Comparison of ENCODE assay signal across 13 cellular contexts in the genomic region with DNA sequence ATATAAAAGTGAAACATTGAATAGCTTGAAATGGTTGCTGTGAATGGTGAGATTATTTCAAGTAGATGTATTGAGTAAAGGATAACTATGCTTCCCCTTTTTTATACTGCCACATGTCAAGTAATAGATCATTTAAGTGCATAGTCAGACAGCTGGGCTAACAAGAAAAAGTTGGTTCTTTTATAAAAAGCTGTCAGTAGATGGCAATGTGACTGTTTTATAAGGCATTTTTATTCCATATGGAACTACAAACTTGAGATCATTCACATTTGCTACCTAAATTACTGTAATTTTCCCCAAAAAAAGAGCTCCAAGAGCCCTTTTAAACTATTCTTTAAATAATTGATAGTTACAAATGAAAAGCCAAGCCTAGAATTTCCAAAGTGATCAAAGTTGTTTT.
DNase-seq lines count a peak whose midpoint lies in the region; ATAC-seq and TF ChIP-seq lines count a peak whose summit lies in the region.
"Had no signal": no experiment of that assay in that cellular context is flagged by ENCODE, and none has a peak within 500 bp of the region (broad histone marks: within the 10 kb centered on the region; RNA-seq: fewer than 3 reads in every experiment).

No MANE protein-coding gene starts in this region.

- H3K4me1 Mint-ChIP-seq in activated T-cell treated with anti-CD3 and anti-CD28 coated beads, Interleukin-2, amount 50 U/mL, for 4 hours (ENCODE audit: low read depth): no peaks in the 10 kb centered on the region
- H3K4me1 Mint-ChIP-seq: activated naive CD4-positive, alpha-beta T cell treated with anti-CD3 and anti-CD28 coated beads, Interleukin-2, amount 50 U/mL, for 24 hours; IgD-negative memory B cell had no signal

- CTCF ChIA-PET in OCI-LY7 (lab: Charles Lee; ENCODE audit: unreplicated experiment): no interaction called here

- H3K36me3 Mint-ChIP-seq in activated T-cell treated with anti-CD3 and anti-CD28 coated beads, Interleukin-2, amount 50 U/mL, for 4 hours (ENCODE audit: insufficient read depth): no peaks in the 10 kb centered on the region
- H3K36me3 Mint-ChIP-seq: activated naive CD4-positive, alpha-beta T cell treated with anti-CD3 and anti-CD28 coated beads, Interleukin-2, amount 50 U/mL, for 24 hours; IgD-negative memory B cell had no signal

- H4K20me1 ChIP-seq in OCI-LY7 (ENCODE audit: insufficient read depth, low read length): no peaks in the 10 kb centered on the region

- no peaks in the 10 kb centered on the region for H3K4me1 ChIP-seq in BE2C
- no peaks in the 10 kb centered on the region for H3K4me1 ChIP-seq in OCI-LY7 (ENCODE audit: insufficient read depth, low read length, poor library complexity, severe bottlenecking)
- H3K4me1 ChIP-seq in prostate gland (replicated peaks): no peaks in the 10 kb centered on the region
- H3K4me1 ChIP-seq: Caco-2 had no signal

- intact Hi-C loops in OCI-LY7 (cut with micrococcal nuclease; ENCODE audit: unreplicated experiment) (no loop called here), prostate gland (cut with DNase I) (no loop called here)

- H3K9me3 Mint-ChIP-seq in activated T-cell treated with anti-CD3 and anti-CD28 coated beads, Interleukin-2, amount 50 U/mL, for 4 hours: no peaks in the 10 kb centered on the region
- H3K9me3 Mint-ChIP-seq: activated naive CD4-positive, alpha-beta T cell treated with anti-CD3 and anti-CD28 coated beads, Interleukin-2, amount 50 U/mL, for 24 hours; dendritic cell treated with granulocyte-macrophage colony-stimulating factor and Interleukin-4, amounts not matched to agents 40 ng/mL and 50 ng/mL, for 4 days; IgD-negative memory B cell had no signal

- TF ChIP-seq CTCF in BE2C (IDR thresholded peaks at IDR 0.05; ENCODE audit: low read depth, low read length) (peak; percentile 33), OCI-LY7 (conservative IDR thresholded peaks at IDR 0.05; ENCODE audit: low read length) (peak; percentile 63), prostate gland (IDR thresholded peaks at IDR 0.05) (no peak)

- no peak overlapping the region for H2AFZ ChIP-seq in OCI-LY7 (ENCODE audit: low read length)

- H3K36me3 ChIP-seq in BE2C (no peaks in the 10 kb centered on the region), OCI-LY7 (ENCODE audit: insufficient read depth, low read length) (no peaks in the 10 kb centered on the region), prostate gland (no peaks in the 10 kb centered on the region)

- no TSS peak for BruUV-seq in OCI-LY7 (replicated peaks; lab: Mats Ljungman, UMichigan)

- H3K27me3 ChIP-seq in BE2C (no peaks in the 10 kb centered on the region), prostate gland (replicated peaks; ENCODE audit: insufficient read depth) (no peaks in the 10 kb centered on the region)

- POLR2A ChIA-PET in OCI-LY7 (lab: Charles Lee): no interaction called here

- H3K4me3 Mint-ChIP-seq in activated T-cell treated with anti-CD3 and anti-CD28 coated beads, Interleukin-2, amount 50 U/mL, for 4 hours: no peak overlapping the region
- H3K4me3 Mint-ChIP-seq: activated naive CD4-positive, alpha-beta T cell treated with anti-CD3 and anti-CD28 coated beads, Interleukin-2, amount 50 U/mL, for 24 hours; dendritic cell treated with granulocyte-macrophage colony-stimulating factor and Interleukin-4, amounts not matched to agents 40 ng/mL and 50 ng/mL, for 4 days; IgD-negative memory B cell had no signal

- no peaks in the 10 kb centered on the region for H3K9me2 ChIP-seq in OCI-LY7 (ENCODE audit: insufficient read depth, low read length)

- H3K4me3 ChIP-seq in BE2C (ENCODE audit: low read depth, low read length) (no peak overlapping the region), OCI-LY7 (ENCODE audit: low read depth, low read length, poor library complexity, severe bottlenecking) (no peak overlapping the region), prostate gland (no peak overlapping the region)

- H3K27ac ChIP-seq in OCI-LY7 (ENCODE audit: low read depth, low read length, poor library complexity, severe bottlenecking) (no peak overlapping the region), prostate gland (no peak overlapping the region)

- no peaks in the 10 kb centered on the region for H3K27me3 Mint-ChIP-seq in activated T-cell treated with anti-CD3 and anti-CD28 coated beads, Interleukin-2, amount 50 U/mL, for 4 hours (ENCODE audit: low read depth)
- H3K27me3 Mint-ChIP-seq: activated naive CD4-positive, alpha-beta T cell treated with anti-CD3 and anti-CD28 coated beads, Interleukin-2, amount 50 U/mL, for 24 hours; dendritic cell treated with granulocyte-macrophage colony-stimulating factor and Interleukin-4, amounts not matched to agents 40 ng/mL and 50 ng/mL, for 4 days; IgD-negative memory B cell had no signal

- no peaks in the 10 kb centered on the region for H3K79me2 ChIP-seq in OCI-LY7 (ENCODE audit: insufficient read depth, low read depth, low read length)

- DNase-seq in BE2C (no peak), HT-29 (ENCODE audit: low spot score) (peak; percentile 14), OCI-LY7 (ENCODE audit: low spot score) (peak; percentile 10), glomerular visceral epithelial cell (ENCODE audit: extremely low spot score) (peak; percentile 9), HPDE6-E6E7 (ENCODE audit: extremely low spot score) (no peak), prostate gland (ENCODE audit: low spot score) (no peak), NCI-H2081 treated with DMSO at 0.1 percent for 48 hours (lab: John Stamatoyannopoulos, UW) (no peak)
- DNase-seq in activated T-cell treated with anti-CD3 and anti-CD28 coated beads, Interleukin-2, amount 50 U/mL, for 4 hours: no peak
- DNase-seq: activated CD4-positive, alpha-beta T cell treated with anti-CD3 and anti-CD28 coated beads for 4 hours; Caco-2 had no signal

- H3K9me3 ChIP-seq in BE2C (no peaks in the 10 kb centered on the region), OCI-LY7 (ENCODE audit: low read length) (no peaks in the 10 kb centered on the region), prostate gland (no peaks in the 10 kb centered on the region)
- H3K9me3 ChIP-seq: Caco-2 had no signal

- no peak overlapping the region for H3K4me2 ChIP-seq in OCI-LY7 (ENCODE audit: low read length)

- no peak for ATAC-seq in activated T-cell treated with anti-CD3 and anti-CD28 coated beads, Interleukin-2, amount 50 U/mL, for 4 hours

- TF ChIP-seq POLR2A in prostate gland (IDR thresholded peaks at IDR 0.05): no peak

Comparison
In these comparisons a context has a peak if more than half of its experiments do, and no peak if none do; other contexts are left out.
1. DNase-seq: peak in HT-29 (single experiment), OCI-LY7 (single experiment) and glomerular visceral epithelial cell (single experiment); none in BE2C (single experiment), HPDE6-E6E7 (single experiment), prostate gland (single experiment), NCI-H2081 treated with DMSO at 0.1 percent for 48 hours (single experiment) and activated T-cell treated with anti-CD3 and anti-CD28 coated beads, Interleukin-2, amount 50 U/mL, for 4 hours (single experiment).
2. CTCF ChIP-seq: peak in BE2C (single experiment) and OCI-LY7 (single experiment); none in prostate gland (0 of 4).